In the genomic region with DNA sequence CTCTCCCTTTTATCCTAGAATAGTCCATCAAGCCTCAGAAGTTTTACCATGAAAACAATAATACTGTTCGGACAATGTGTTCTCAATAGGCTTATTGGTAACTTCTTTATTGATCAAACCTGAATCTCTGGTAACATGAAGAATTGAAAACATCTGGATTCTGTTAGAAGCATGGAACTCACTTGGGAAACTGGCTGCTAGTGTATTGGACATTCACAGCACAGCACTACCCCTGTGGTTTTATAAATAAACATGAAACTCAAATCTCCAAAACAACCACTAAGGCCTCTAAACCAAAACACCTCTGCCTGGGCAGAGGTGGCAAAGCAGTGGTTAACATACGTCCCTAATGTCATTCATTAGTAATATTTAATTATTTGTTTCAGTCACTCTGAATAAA, we compare ENCODE assay signal across 19 cellular contexts.
"Had no signal": no experiment of that assay in that cellular context is flagged by ENCODE, and none has a peak within 500 bp of the region (broad histone marks: within the 10 kb centered on the region; RNA-seq: fewer than 3 reads in every experiment).

No MANE protein-coding gene starts in this region.

- DNase-seq: activated T-cell treated with anti-CD3 and anti-CD28 coated beads, Interleukin-2, amount 50 U/mL, for 1 hour; cerebellar nuclear complex; cortex of kidney; hippocampal formation; naive thymus-derived CD8-positive, alpha-beta T cell; spleen; stimulated activated CD4-positive, alpha-beta T cell treated with anti-CD3 and anti-CD28 coated beads, Interleukin-4, amount 100 ng/mL, for 1 hour; stimulated activated naive CD4-positive, alpha-beta T cell; T-helper 9 cell; testis had no signal

- H3K9me3 ChIP-seq: adrenal gland, left lung, spleen, testis, vagina had no signal

- FAIRE-seq: frontal cortex had no signal

- H3K27me3 ChIP-seq: adrenal gland, left lung, neural progenitor cell, testis, vagina had no signal

- H3K36me3 ChIP-seq: adrenal gland, left lung, neural progenitor cell, spleen, vagina had no signal

- H3K27ac ChIP-seq: adrenal gland, epithelial cell of prostate, left lung, neural progenitor cell, spleen, testis, vagina had no signal

- ATAC-seq: activated naive CD4-positive, alpha-beta T cell treated with anti-CD3 and anti-CD28 coated beads, Interleukin-2, amount 50 U/mL, for 72 hours; naive thymus-derived CD8-positive, alpha-beta T cell; WTC11 had no signal

- H3K4me3 ChIP-seq: adrenal gland, left lung, lung, neural progenitor cell, spleen, testis, vagina had no signal

- H3K4me1 ChIP-seq: adrenal gland, left lung, neural progenitor cell, spleen, testis, vagina had no signal
